ENCODE assay signal across 1 cellular context in the genomic region with DNA sequence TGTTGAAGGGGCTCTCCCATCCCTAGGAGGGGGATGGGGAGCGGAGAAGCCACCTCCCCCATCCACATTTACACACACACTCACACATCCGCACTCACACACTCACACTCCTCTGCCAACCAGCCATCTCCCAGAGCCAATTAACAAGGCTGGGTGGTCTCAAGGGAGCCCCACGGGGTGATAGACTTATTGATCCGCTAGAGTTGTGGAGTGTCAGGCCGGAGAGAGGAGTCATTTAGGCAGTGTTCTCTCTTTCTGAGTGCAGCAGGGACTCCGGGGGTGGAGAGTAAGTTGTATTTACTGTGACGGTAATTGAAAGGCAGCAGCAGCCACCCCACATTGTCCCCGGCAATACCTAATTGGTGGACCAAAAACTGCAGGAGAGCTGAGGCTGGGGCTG.
TF ChIP-seq lines count a peak whose summit lies in the region.

No MANE protein-coding gene starts in this region.

TF ChIP-seq in WTC11, 78 proteins besides CTCF, POLR2A, EP300 and RAD21 (continued from another document):
- TF ChIP-seq, protein P1, sequence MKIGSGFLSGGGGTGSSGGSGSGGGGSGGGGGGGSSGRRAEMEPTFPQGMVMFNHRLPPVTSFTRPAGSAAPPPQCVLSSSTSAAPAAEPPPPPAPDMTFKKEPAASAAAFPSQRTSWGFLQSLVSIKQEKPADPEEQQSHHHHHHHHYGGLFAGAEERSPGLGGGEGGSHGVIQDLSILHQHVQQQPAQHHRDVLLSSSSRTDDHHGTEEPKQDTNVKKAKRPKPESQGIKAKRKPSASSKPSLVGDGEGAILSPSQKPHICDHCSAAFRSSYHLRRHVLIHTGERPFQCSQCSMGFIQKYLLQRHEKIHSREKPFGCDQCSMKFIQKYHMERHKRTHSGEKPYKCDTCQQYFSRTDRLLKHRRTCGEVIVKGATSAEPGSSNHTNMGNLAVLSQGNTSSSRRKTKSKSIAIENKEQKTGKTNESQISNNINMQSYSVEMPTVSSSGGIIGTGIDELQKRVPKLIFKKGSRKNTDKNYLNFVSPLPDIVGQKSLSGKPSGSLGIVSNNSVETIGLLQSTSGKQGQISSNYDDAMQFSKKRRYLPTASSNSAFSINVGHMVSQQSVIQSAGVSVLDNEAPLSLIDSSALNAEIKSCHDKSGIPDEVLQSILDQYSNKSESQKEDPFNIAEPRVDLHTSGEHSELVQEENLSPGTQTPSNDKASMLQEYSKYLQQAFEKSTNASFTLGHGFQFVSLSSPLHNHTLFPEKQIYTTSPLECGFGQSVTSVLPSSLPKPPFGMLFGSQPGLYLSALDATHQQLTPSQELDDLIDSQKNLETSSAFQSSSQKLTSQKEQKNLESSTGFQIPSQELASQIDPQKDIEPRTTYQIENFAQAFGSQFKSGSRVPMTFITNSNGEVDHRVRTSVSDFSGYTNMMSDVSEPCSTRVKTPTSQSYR (CRISPR knock-in tag; IDR thresholded peaks at IDR 0.05): no peak
TF ChIP-seq in WTC11: peak in this region for 0.
